9 cellular contexts compared by ENCODE assay signal in the genomic region with DNA sequence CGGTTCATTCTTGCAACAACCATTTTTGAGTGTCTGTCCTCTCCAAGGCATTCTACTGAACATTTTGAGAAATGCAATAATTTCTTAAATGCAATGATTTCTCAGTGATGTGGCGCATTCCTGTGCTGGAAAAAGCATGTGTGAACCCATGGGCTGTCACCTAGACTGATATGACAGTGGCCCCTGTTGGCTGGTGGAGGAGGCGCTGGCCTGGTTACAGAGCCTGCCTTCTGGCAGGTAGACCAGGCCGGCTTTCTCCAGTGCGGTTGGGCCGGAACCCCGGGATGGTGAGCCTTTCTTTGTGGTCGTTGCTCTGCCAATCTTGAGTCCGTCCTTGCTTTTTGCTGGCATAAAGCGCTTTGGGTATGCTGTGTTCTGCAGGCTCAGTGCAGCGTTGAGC. TPM values are rescaled to one million over a fixed set of nuclear protein-coding genes. Genes with fewer than 3 reads are reported as not detected.
DNase-seq lines count a peak whose midpoint lies in the region; ATAC-seq, FAIRE-seq and TF ChIP-seq lines count a peak whose summit lies in the region.
"Had no signal": no experiment of that assay in that cellular context is flagged by ENCODE, and none has a peak within 500 bp of the region (broad histone marks: within the 10 kb centered on the region; RNA-seq: fewer than 3 reads in every experiment).

No MANE protein-coding gene starts in this region.

- TF ChIP-seq POLR2A in A549 (IDR thresholded peaks at IDR 0.05; ENCODE audit: low read length) (no peak), gastrocnemius medialis (IDR thresholded peaks at IDR 0.05) (no peak)

- no peak for FAIRE-seq in A549 (lab: Jason Lieb, UNC)

- no peaks in the 10 kb centered on the region for H3K9me3 Mint-ChIP-seq in activated CD4-positive, alpha-beta T cell treated with anti-CD3 and anti-CD28 coated beads, Interleukin-2, amount 10 ng/mL, durations not matched to agents 7 days and 5 days

- TF ChIP-seq EP300 in A549 (IDR thresholded peaks at IDR 0.05) = no peak

- in situ Hi-C loops in gastrocnemius medialis (cut with MboI; ENCODE audit: low sequenced_read_pairs in 4 of 4) = no loop called here

- H3K4me1 Mint-ChIP-seq in activated CD4-positive, alpha-beta T cell treated with anti-CD3 and anti-CD28 coated beads, Interleukin-2, amount 10 ng/mL, durations not matched to agents 7 days and 5 days = peaks cover 43% of the 10 kb centered on the region

- CTCF ChIA-PET in A549 (lab: Yijun Ruan, JAX) = no interaction called here
- CTCF ChIA-PET in activated CD4-positive, alpha-beta T cell treated with anti-CD3 and anti-CD28 coated beads, Interleukin-2, amount 10 ng/mL, durations not matched to agents 7 days and 5 days (lab: Charles Lee) = interaction anchor here (0.9 kb wide), 1 partner anchor 10 kb away, joined by 3 read pairs; no protein-coding TSS in a partner anchor

- peak in 1 of 2 experiments; percentile 9 for DNase-seq in A549 (ENCODE audit: low read depth in 1 of 2, low spot score in 1 of 2)
- DNase-seq in GM12865 (ENCODE audit: low read depth) = no peak
- peak; percentile 31 for DNase-seq in activated CD4-positive, alpha-beta T cell treated with anti-CD3 and anti-CD28 coated beads, Interleukin-2, amount 10 ng/mL, durations not matched to agents 7 days and 5 days
- DNase-seq in iPS-NIHi7 (ENCODE audit: extremely low spot score) = peak; percentile 73
- DNase-seq in gastrocnemius medialis = no peak
- DNase-seq in middle frontal gyrus (ENCODE audit: extremely low spot score, low spot score) = no peak
- DNase-seq: NCI-H226 had no signal

- no peak for TF ChIP-seq CTCF in A549 (IDR thresholded peaks at IDR 0.05)
- TF ChIP-seq CTCF in GM12865 (IDR thresholded peaks at IDR 0.05; ENCODE audit: insufficient read depth, low read depth, low read length, missing control alignments) = peak; percentile 19
- TF ChIP-seq CTCF in gastrocnemius medialis (IDR thresholded peaks at IDR 0.05 in 4 of 5, conservative IDR thresholded peaks at IDR 0.05 in 1 of 5) = peak in 2 of 5 experiments; percentile 12 to 41

- H3K27me3 ChIP-seq in gastrocnemius medialis = no peaks in the 10 kb centered on the region

- no peaks in the 10 kb centered on the region for H3K27me3 Mint-ChIP-seq in activated CD4-positive, alpha-beta T cell treated with anti-CD3 and anti-CD28 coated beads, Interleukin-2, amount 10 ng/mL, durations not matched to agents 7 days and 5 days

- WGBS in A549 (ENCODE audit: missing lambda C conversion rate) = 90% methylated on average over 8 of the region's 11 CpGs

- TF ChIP-seq RAD21 in A549 (conservative IDR thresholded peaks at IDR 0.05 in 1 of 2, IDR thresholded peaks at IDR 0.05 in 1 of 2) = peak; percentile 12 to 15; a peak in 1 of 5 replicates

- H3K27ac Mint-ChIP-seq in activated CD4-positive, alpha-beta T cell treated with anti-CD3 and anti-CD28 coated beads, Interleukin-2, amount 10 ng/mL, durations not matched to agents 7 days and 5 days = peak overlapping the region; percentile 51

- H3K9me3 ChIP-seq in A549 = no peaks in the 10 kb centered on the region
- H3K9me3 ChIP-seq in gastrocnemius medialis = no peaks in the 10 kb centered on the region

- POLR2A ChIA-PET in A549 (lab: Yijun Ruan, JAX) = no interaction called here
- POLR2A ChIA-PET in activated CD4-positive, alpha-beta T cell treated with anti-CD3 and anti-CD28 coated beads, Interleukin-2, amount 10 ng/mL, durations not matched to agents 7 days and 5 days (lab: Charles Lee) = no interaction called here

- H3K4me1 ChIP-seq in A549 (peaks cover 4% of the 10 kb centered on the region; the same call in 1 of the 3 replicates), gastrocnemius medialis (peaks cover 25 to 37% of the 10 kb centered on the region in 2 donors)

- ATAC-seq in A549 (peak; percentile 65 to 71; a peak in 4 of 6 replicates), GM18519 (IDR thresholded peaks at IDR 0.05; ENCODE audit: low FRiP score, unreplicated experiment) (no peak), gastrocnemius medialis (no peak), HG03460 (IDR thresholded peaks at IDR 0.05; ENCODE audit: unreplicated experiment) (no peak)

- intact Hi-C loops in gastrocnemius medialis (cut with DNase I; ENCODE audit: low total_unique reads) = no loop called here

- no peaks in the 10 kb centered on the region for H3K36me3 ChIP-seq in gastrocnemius medialis

- no peak overlapping the region for H3K4me2 ChIP-seq in A549

- H3K4me3 Mint-ChIP-seq in activated CD4-positive, alpha-beta T cell treated with anti-CD3 and anti-CD28 coated beads, Interleukin-2, amount 10 ng/mL, durations not matched to agents 7 days and 5 days = no peak overlapping the region

- H3K27ac ChIP-seq in A549 (no peak overlapping the region), gastrocnemius medialis (no peak overlapping the region)

- peaks cover 3% of the 10 kb centered on the region for H3K36me3 Mint-ChIP-seq in activated CD4-positive, alpha-beta T cell treated with anti-CD3 and anti-CD28 coated beads, Interleukin-2, amount 10 ng/mL, durations not matched to agents 7 days and 5 days (ENCODE audit: low read depth)

- no peak overlapping the region for H3K4me3 ChIP-seq in A549
- H3K4me3 ChIP-seq in GM12865 (ENCODE audit: low read depth, low read length) = no peak overlapping the region
- no peak overlapping the region for H3K4me3 ChIP-seq in gastrocnemius medialis

TF ChIP-seq in A549, 52 proteins besides CTCF, POLR2A, EP300 and RAD21:
- TF ChIP-seq MAFK (IDR thresholded peaks at IDR 0.05; ENCODE audit: partially characterized antibody) = no peak

RNA-seq across cellular contexts. Expression of a gene that starts 33.7 kb away (rescaled TPM):
- polyA plus RNA-seq in A549 (2011; rRNA removed) (2.2 and 2.9 TPM in 2 replicates), A549 (2017; fragmentation: RNase III; extraction: RNeasy Plus Mini Kit Qiagen cat#74134 plus additional on column Dnase treatment) (2.7 to 3.0 TPM (median 2.8 TPM) in 3 replicates)
- polyA plus RNA-seq in A549 (2012; cell fraction: cytosol; rRNA removed) = 2.1 and 2.9 TPM in 2 replicates
- 1.8 and 2.4 TPM in 2 replicates for polyA plus RNA-seq in A549 (2012; cell fraction: nucleus; rRNA removed)
- polyA minus RNA-seq in A549 (2011; rRNA and poly(A)+ RNA removed) = 3.8 and 4.0 TPM in 2 replicates
- 10 to 100 TPM; 22.0 to 23.6 TPM for total RNA-seq in activated CD4-positive, alpha-beta T cell treated with anti-CD3 and anti-CD28 coated beads, Interleukin-2, amount 10 ng/mL, durations not matched to agents 7 days and 5 days
- total RNA-seq in gastrocnemius medialis = 1 to 10 TPM; 5.9 to 7.9 (median 7.6) TPM

RNA-seq across cellular contexts. Expression of a gene that starts 35.4 kb away (rescaled TPM):
- 18.5 and 19.0 TPM in 2 replicates for polyA plus RNA-seq in A549 (2011; rRNA removed)
- polyA plus RNA-seq in A549 (2012; cell fraction: cytosol; rRNA removed) = 9.9 and 10.1 TPM in 2 replicates
- 6.2 and 8.4 TPM in 2 replicates for polyA plus RNA-seq in A549 (2012; cell fraction: nucleus; rRNA removed)
- polyA plus RNA-seq in A549 (2017; fragmentation: RNase III; extraction: RNeasy Plus Mini Kit Qiagen cat#74134 plus additional on column Dnase treatment) = 6.3 to 7.2 TPM (median 7.2 TPM) in 3 replicates
- polyA minus RNA-seq in A549 (2011; rRNA and poly(A)+ RNA removed) = 28.2 and 34.6 TPM in 2 replicates
- total RNA-seq in activated CD4-positive, alpha-beta T cell treated with anti-CD3 and anti-CD28 coated beads, Interleukin-2, amount 10 ng/mL, durations not matched to agents 7 days and 5 days = 10 to 100 TPM; 35.8 to 38.6 TPM
- total RNA-seq in gastrocnemius medialis = 10 to 100 TPM; 25.7 to 34.0 (median 29.9) TPM

Comparison
In these comparisons a context has a peak if more than half of its experiments do, and no peak if none do; other contexts are left out.
1. ATAC-seq: peak in A549 (2 of 2); none in GM18519 (single experiment), gastrocnemius medialis (0 of 2) and HG03460 (single experiment).
2. DNase-seq: peak in activated CD4-positive, alpha-beta T cell treated with anti-CD3 and anti-CD28 coated beads, Interleukin-2, amount 10 ng/mL, durations not matched to agents 7 days and 5 days (single experiment) and iPS-NIHi7 (single experiment); none in GM12865 (single experiment), gastrocnemius medialis (0 of 2) and middle frontal gyrus (single experiment).